Comparison of ENCODE assay signal across 8 cellular contexts in genomic region chr10:102502029-102502336, GRCh38. TPM values are rescaled to one million over a fixed set of nuclear protein-coding genes. Genes with fewer than 3 reads are reported as not detected.
DNase-seq lines count a peak whose midpoint lies in the region; ATAC-seq, FAIRE-seq and TF ChIP-seq lines count a peak whose summit lies in the region.

No MANE protein-coding gene starts in this region.

- H3K4me1 ChIP-seq in iPS DF 6.9 (ENCODE audit: control insufficient read depth, insufficient read depth, low read length) (no peaks in the 10 kb centered on the region), gastrocnemius medialis (peaks cover 67 to 70% of the 10 kb centered on the region in 2 donors)

- peaks cover 17% of the 10 kb centered on the region for H3K36me3 Mint-ChIP-seq in MCF 10A (ENCODE audit: insufficient read depth, unreplicated experiment)

- H3K27me3 ChIP-seq in iPS DF 6.9 (ENCODE audit: control insufficient read depth, insufficient read depth, low read length) (peaks cover 7% of the 10 kb centered on the region; the same call in 1 of the 2 replicates), gastrocnemius medialis (no peaks in the 10 kb centered on the region)

- TF ChIP-seq CTCF in MCF 10A (IDR thresholded peaks at IDR 0.05; ENCODE audit: unreplicated experiment) (no peak), gastrocnemius medialis (IDR thresholded peaks at IDR 0.05 in 4 of 5, conservative IDR thresholded peaks at IDR 0.05 in 1 of 5) (no peak)

- H3K27me3 Mint-ChIP-seq in MCF 10A (ENCODE audit: insufficient read depth, unreplicated experiment) = no peaks in the 10 kb centered on the region

- no peak overlapping the region for H3K27ac ChIP-seq in iPS DF 6.9 (ENCODE audit: low read length)
- peak overlapping the region; percentile 95 to 100 (median 98) for H3K27ac ChIP-seq in gastrocnemius medialis

- intact Hi-C loops in MCF 10A (cut with micrococcal nuclease) (loop anchor here (2.0 kb wide), 2 partner anchors 41 to 95 kb away; no protein-coding TSS in a partner anchor), gastrocnemius medialis (cut with DNase I; ENCODE audit: low total_unique reads) (loop anchor here (1.0 to 10.0 kb wide), 10 partner anchors 69 to 685 kb away; partner anchors contain the start of genes ARL3, CNNM2, CUEDC2 and NOLC1)

- BruUV-seq in MCF 10A (replicated peaks; lab: Mats Ljungman, UMichigan) = no TSS peak

- H3K4me3 ChIP-seq in iPS DF 6.9 (ENCODE audit: low read length) (peak overlapping the region; percentile 96; the same call in 1 of the 2 replicates), gastrocnemius medialis (peak overlapping the region; percentile 72 to 100 (median 92))

- ATAC-seq in GM18520 (IDR thresholded peaks at IDR 0.05; ENCODE audit: unreplicated experiment) (peak; percentile 66), HG03064 (IDR thresholded peaks at IDR 0.05; ENCODE audit: low read depth, unreplicated experiment) (peak; percentile 67), gastrocnemius medialis (peak; percentile 80 to 81)

- DNase-seq in A172 (ENCODE audit: low spot score) (peak; percentile 100), NCI-H2107 (lab: John Stamatoyannopoulos, UW) (peak; percentile 89), MCF 10A (ENCODE audit: unreplicated experiment) (peak; percentile 99), iPS DF 6.9 (ENCODE audit: low read depth, low spot score) (peak; percentile 95), gastrocnemius medialis (peak; percentile 100)

- no peak for TF ChIP-seq POLR2A in gastrocnemius medialis (IDR thresholded peaks at IDR 0.05)

- H3K4me1 Mint-ChIP-seq in MCF 10A (ENCODE audit: insufficient read depth, unreplicated experiment) = peaks cover 16% of the 10 kb centered on the region

- no peak overlapping the region for H3K4me3 Mint-ChIP-seq in MCF 10A (ENCODE audit: unreplicated experiment)

- CTCF ChIA-PET in MCF 10A (lab: Yijun Ruan, JAX) = interaction anchor here (1.0 to 8.1 kb wide), 6 partner anchors 11 to 94 kb away, joined by 4 to 69 read pairs (median 8); partner anchors contain the start of gene C10orf95

- no CpG with 5 or more reads among the region's 19 CpGs for WGBS in iPS DF 6.9 (ENCODE audit: insufficient coverage, insufficient read length)

- in situ Hi-C loops in gastrocnemius medialis (cut with MboI; ENCODE audit: low sequenced_read_pairs in 4 of 4) = no loop called here

- H3K36me3 ChIP-seq in iPS DF 6.9 (ENCODE audit: control insufficient read depth, insufficient read depth, low read length) (no peaks in the 10 kb centered on the region), gastrocnemius medialis (no peaks in the 10 kb centered on the region)

- no peaks in the 10 kb centered on the region for H3K9me3 Mint-ChIP-seq in MCF 10A (ENCODE audit: unreplicated experiment)

- POLR2A ChIA-PET in MCF 10A (lab: Yijun Ruan, JAX) = interaction anchor here (1.0 to 4.9 kb wide), 25 partner anchors 11 to 416 kb away, joined by 3 to 51 read pairs (median 6); partner anchors contain the start of genes ARL3, C10orf95, CNNM2 and CUEDC2

- no peak overlapping the region for H3K27ac Mint-ChIP-seq in MCF 10A (ENCODE audit: low read depth, unreplicated experiment)

- no peaks in the 10 kb centered on the region for H3K9me3 ChIP-seq in iPS DF 6.9 (ENCODE audit: control insufficient read depth, insufficient read depth, low read length)
- H3K9me3 ChIP-seq in gastrocnemius medialis = no peaks in the 10 kb centered on the region

- FAIRE-seq in TTC549 (lab: Jason Lieb, UNC) = peak; percentile 92

RNA-seq across cellular contexts. Expression of gene ACTR1A, which starts 0.5 kb away (rescaled TPM):
- 163 and 193 TPM in 2 replicates for total RNA-seq in A172 (2014; rRNA removed; shearing (Covaris generic))
- total RNA-seq in MCF 10A (2022) (60.1 and 75.3 TPM in 2 replicates), gastrocnemius medialis (100 to 1,000 TPM; 212 to 261 (median 252) TPM)

RNA-seq across cellular contexts. Expression of gene SUFU, which starts 1.8 kb away (rescaled TPM):
- total RNA-seq in A172 (2014; rRNA removed; shearing (Covaris generic)) = 3.7 and 4.9 TPM in 2 replicates
- total RNA-seq in MCF 10A (2022) = 6.3 TPM in 2 replicates
- total RNA-seq in gastrocnemius medialis = 10 to 100 TPM in 1 of 4 donors, 1 to 10 TPM in 3; 7.3 to 11.8 (median 7.9) TPM

RNA-seq across cellular contexts. Expression of gene C10orf95, which starts 50.6 kb away (rescaled TPM):
- total RNA-seq in A172 (2014; rRNA removed; shearing (Covaris generic)) = not detected in 2 replicates
- total RNA-seq in MCF 10A (2022) (0.49 and 0.63 TPM in 2 replicates), gastrocnemius medialis (not detected)
